10 cellular contexts compared by ENCODE assay signal in genomic region chr1:16648250-16648649, GRCh38. TPM values are rescaled to one million over a fixed set of nuclear protein-coding genes. Genes with fewer than 3 reads are reported as not detected.
DNase-seq lines count a peak whose midpoint lies in the region; ATAC-seq, FAIRE-seq and TF ChIP-seq lines count a peak whose summit lies in the region.
"Not testable (repeated sequence)": the region's sequence is repeated elsewhere in the genome, so short reads cannot be mapped to it uniquely, and the experiment has no call there.
"Had no signal": no experiment of that assay in that cellular context is flagged by ENCODE, and none has a peak within 500 bp of the region (broad histone marks: within the 10 kb centered on the region; RNA-seq: fewer than 3 reads in every experiment).

No MANE protein-coding gene starts in this region.

- H3K79me2 ChIP-seq in GM23338 (replicated peaks; ENCODE audit: insufficient read depth) = not testable (repeated sequence)
- H3K79me2 ChIP-seq in K562 (ENCODE audit: control insufficient read depth, insufficient read depth, low read length) = peaks cover 16% of the 10 kb centered on the region

- H3K27ac ChIP-seq in GM23338 (ENCODE audit: low read depth); K562 (ENCODE audit: extremely low read depth, low read depth, low read length); left lung; ovary; aorta (ENCODE audit: low read depth in 1 of 2, low read length in 2 of 2): not testable (repeated sequence)

- H4K20me1 ChIP-seq in GM23338 (replicated peaks; ENCODE audit: insufficient read depth); K562 (replicated peaks; ENCODE audit: control insufficient read depth, insufficient read depth, low read length): not testable (repeated sequence)

- H3K36me3 ChIP-seq in GM23338 (ENCODE audit: insufficient read depth); K562 (ENCODE audit: control insufficient read depth, insufficient read depth, low read length); left lung; ovary; aorta (ENCODE audit: control insufficient read depth in 1 of 2, insufficient read depth in 2 of 2, low read length in 1 of 2): not testable (repeated sequence)

- BruUV-seq in K562 (replicated peaks; lab: Mats Ljungman, UMichigan) = not testable (repeated sequence)

- peak overlapping the region; percentile 43; the same call in 1 of the 3 replicates for H3K4me3 Mint-ChIP-seq in GM23338
- H3K4me3 Mint-ChIP-seq in activated CD4-positive, alpha-beta T cell treated with anti-CD3 and anti-CD28 coated beads, Interleukin-2, amount 10 ng/mL, durations not matched to agents 24 days and 14 days = not testable (repeated sequence)

- TF ChIP-seq CTCF in GM23338 (conservative IDR thresholded peaks at IDR 0.05; ENCODE audit: low read depth in 2 of 2); K562 (IDR thresholded peaks at IDR 0.05 in 2 of 3, conservative IDR thresholded peaks at IDR 0.05 in 1 of 3; ENCODE audit: insufficient read depth in 2 of 3, low read depth in 1 of 3, low read length in 3 of 3); left lung (IDR thresholded peaks at IDR 0.05); ovary (IDR thresholded peaks at IDR 0.05): not testable (repeated sequence)

- peak overlapping the region; percentile 57; the same call in 1 of the 2 replicates for H3K4me3 ChIP-seq in GM23338
- H3K4me3 ChIP-seq in K562; left lung; ovary; aorta (ENCODE audit: low read length in 2 of 2): not testable (repeated sequence)

- 96% methylated on average over 19 of the region's 32 CpGs for WGBS in K562 (ENCODE audit: insufficient coverage, low coverage, missing lambda C conversion rate)
- 30 to 48% methylated on average over 8 to 21 of the region's 32 CpGs; no CpG with 5 or more reads in 1 of the 3 donors for WGBS in ovary, 3 donors
- WGBS in aorta, 2 donors = 28 to 43% methylated on average over 7 to 29 of the region's 32 CpGs

- H3K9me3 ChIP-seq in K562 (replicated peaks; ENCODE audit: control insufficient read depth, insufficient read depth, low read depth, low read length); left lung; ovary; aorta (ENCODE audit: control insufficient read depth, low read length): not testable (repeated sequence)

- TF ChIP-seq POLR2A in K562 (conservative IDR thresholded peaks at IDR 0.05); ovary (IDR thresholded peaks at IDR 0.05): not testable (repeated sequence)

- not testable (repeated sequence) for H3K9me3 Mint-ChIP-seq in GM23338; activated CD4-positive, alpha-beta T cell treated with anti-CD3 and anti-CD28 coated beads, Interleukin-2, amount 10 ng/mL, durations not matched to agents 24 days and 14 days

- TF ChIP-seq RAD21 in K562 (CRISPR knock-in tag; conservative IDR thresholded peaks at IDR 0.05 in 1 of 2, IDR thresholded peaks at IDR 0.05 in 1 of 2) = not testable (repeated sequence)

- H3K4me2 ChIP-seq in GM23338; K562 (ENCODE audit: insufficient read depth, low read length): not testable (repeated sequence)

- CTCF ChIA-PET in K562 (lab: Yijun Ruan, JAX; ENCODE audit: low intra/inter-chr PET ratio) = not testable (repeated sequence)

- H2AFZ ChIP-seq in GM23338; K562 (ENCODE audit: low read depth, low read length): not testable (repeated sequence)

- not testable (repeated sequence) for H3K36me3 Mint-ChIP-seq in GM23338 (ENCODE audit: low read depth); activated CD4-positive, alpha-beta T cell treated with anti-CD3 and anti-CD28 coated beads, Interleukin-2, amount 10 ng/mL, durations not matched to agents 24 days and 14 days (ENCODE audit: low read depth)

- not testable (repeated sequence) for DNase-seq in GM23338 (ENCODE audit: low spot score); K562 (ENCODE audit: extremely low read depth in 1 of 4, low spot score in 3 of 4)
- DNase-seq in activated CD4-positive, alpha-beta T cell treated with anti-CD3 and anti-CD28 coated beads, Interleukin-2, amount 10 ng/mL, durations not matched to agents 24 days and 14 days = peak; percentile 54
- DNase-seq in cardiac septum (ENCODE audit: low spot score) (peak; percentile 31), left lung (peak; percentile 19 to 30), ovary (peak in 3 of 5 donors; percentile 13 to 36 (median 17)), aorta (peak; percentile 38 to 77)
- DNase-seq in stimulated activated CD4-positive, alpha-beta T cell treated with anti-CD3 and anti-CD28 coated beads, Interleukin-4, amount 100 ng/mL, for 1 hour = peak; percentile 4

- not testable (repeated sequence) for FAIRE-seq in K562 (lab: Jason Lieb, UNC)

- POLR2A ChIA-PET in K562 (lab: Yijun Ruan, JAX) = not testable (repeated sequence)

- intact Hi-C loops in activated CD4-positive, alpha-beta T cell treated with anti-CD3 and anti-CD28 coated beads, Interleukin-2, amount 10 ng/mL, durations not matched to agents 24 days and 14 days (cut with micrococcal nuclease); K562 (cut with micrococcal nuclease); cardiac septum (cut with DNase I); left lung (cut with DNase I); ovary (cut with DNase I); aorta (cut with DNase I): not testable (repeated sequence)

- in situ Hi-C loops in K562 (cut with MboI) = not testable (repeated sequence)

- not testable (repeated sequence) for H3K4me1 Mint-ChIP-seq in GM23338; activated CD4-positive, alpha-beta T cell treated with anti-CD3 and anti-CD28 coated beads, Interleukin-2, amount 10 ng/mL, durations not matched to agents 24 days and 14 days

- ATAC-seq in GM23338; K562; left lung; aorta (ENCODE audit: low FRiP score): not testable (repeated sequence)

- H3K27me3 ChIP-seq in GM23338 (ENCODE audit: insufficient read depth) = peaks cover 48% of the 10 kb centered on the region
- not testable (repeated sequence) for H3K27me3 ChIP-seq in K562 (ENCODE audit: control insufficient read depth in 2 of 2, insufficient read depth in 2 of 2, low read length in 2 of 2); ovary; aorta (ENCODE audit: control insufficient read depth in 1 of 2, insufficient read depth in 2 of 2, low read length in 1 of 2)
- peaks cover 0 to 28% of the 10 kb centered on the region in 2 donors for H3K27me3 ChIP-seq in left lung

- peaks cover 11% of the 10 kb centered on the region for H3K27me3 Mint-ChIP-seq in GM23338 (ENCODE audit: insufficient read depth, low read depth, poor library complexity)
- H3K27me3 Mint-ChIP-seq in activated CD4-positive, alpha-beta T cell treated with anti-CD3 and anti-CD28 coated beads, Interleukin-2, amount 10 ng/mL, durations not matched to agents 24 days and 14 days = peaks cover 12% of the 10 kb centered on the region

- TF ChIP-seq EP300 in K562 (IDR thresholded peaks at IDR 0.05; ENCODE audit: low read length); ovary (IDR thresholded peaks at IDR 0.05): not testable (repeated sequence)

- H3K9ac ChIP-seq in K562 (ENCODE audit: insufficient read depth in 1 of 2, low read depth in 2 of 2, low read length in 2 of 2) = not testable (repeated sequence)

- not testable (repeated sequence) for H3K4me1 ChIP-seq in GM23338 (ENCODE audit: insufficient read depth); ovary (ENCODE audit: insufficient read depth); aorta (ENCODE audit: control insufficient read depth in 1 of 2, insufficient read depth in 2 of 2, low read length in 2 of 2)
- H3K4me1 ChIP-seq in K562 (replicated peaks in 1 of 2; ENCODE audit: control insufficient read depth in 2 of 2, insufficient read depth in 2 of 2, low read length in 2 of 2) (peaks cover 12 to 32% of the 10 kb centered on the region in 2 experiments), left lung (peaks cover 13 to 21% of the 10 kb centered on the region in 2 donors)

- H3F3A ChIP-seq in GM23338 (replicated peaks; ENCODE audit: low read depth) = not testable (repeated sequence)

- H3K9me2 ChIP-seq in GM23338 (ENCODE audit: insufficient read depth) = not testable (repeated sequence)

- H3K27ac Mint-ChIP-seq in GM23338; activated CD4-positive, alpha-beta T cell treated with anti-CD3 and anti-CD28 coated beads, Interleukin-2, amount 10 ng/mL, durations not matched to agents 24 days and 14 days: not testable (repeated sequence)

- H3K9me1 ChIP-seq in K562 (ENCODE audit: control insufficient read depth, insufficient read depth, low read length) = not testable (repeated sequence)

RNA-seq across cellular contexts. Expression of gene RNU1-3, which starts 18.5 kb away (rescaled TPM):
- under 0.01 TPM in 1 of 2 replicates, not detected in the other for total RNA-seq in GM23338 (2014; rRNA removed; shearing (Covaris generic))
- polyA plus RNA-seq in GM23338 (2016; fragmentation: Nextera tagmentation; extraction: Ambion mirVana) = not detected in 2 replicates
- 1,962 and 2,189 TPM in 2 replicates for total RNA-seq in activated CD4-positive, alpha-beta T cell treated with anti-CD3 and anti-CD28 coated beads, Interleukin-2, amount 10 ng/mL, durations not matched to agents 24 days and 14 days
- total RNA-seq in K562 (2011; cell fraction: chromatin; rRNA removed; ENCODE audit: low replicate concordance) = under 0.01 TPM in 2 replicates
- total RNA-seq in K562 (2011; cell fraction: nucleolus; rRNA removed) = under 0.01 and 21,200 TPM in 2 replicates
- under 0.01 and 24,158 TPM in 2 replicates for total RNA-seq in K562 (2011; cell fraction: nucleoplasm; rRNA removed)
- total RNA-seq in K562 (2014; rRNA removed) = under 0.01 TPM in 2 replicates
- 28,565 and 32,823 TPM in 2 replicates for total RNA-seq in K562 (2014; rRNA removed; fragmentation: Illumina TruSeq; extraction: Trizol)
- total RNA-seq in K562 (2015; rRNA removed; fragmentation: Illumina TruSeq; extraction: Trizol) = 20,456 and 27,045 TPM in 2 replicates
- total RNA-seq in K562 (2021) = 2,231 and 2,538 TPM in 2 replicates
- polyA plus RNA-seq in K562 (2011; rRNA removed) = 83.9 TPM in 1 of 2 replicates, not detected in the other
- polyA plus RNA-seq in K562 (2011; cell fraction: cytosol; rRNA removed) = under 0.01 TPM in 1 of 2 replicates, not detected in the other
- under 0.01 and 1,424 TPM in 2 replicates for polyA plus RNA-seq in K562 (2011; cell fraction: nucleus; rRNA removed)
- 25.1 TPM in 1 of 2 replicates, not detected in the other for polyA plus RNA-seq in K562 (2012)
- not detected in 2 replicates for polyA plus RNA-seq in K562 (2014; fragmentation: Illumina TruSeq; extraction: Trizol)
- polyA plus RNA-seq in K562 (2014; fragmentation: Nextera tagmentation; extraction: Ambion mirVana) = 1 to 10 TPM in 1 of 2 experiments, not detected in 1; 3.0 TPM
- polyA plus RNA-seq in K562 (2014; rRNA removed) = not detected in 2 replicates
- 10,756 and 20,531 TPM in 2 replicates for polyA minus RNA-seq in K562 (2011; rRNA and poly(A)+ RNA removed)
- polyA minus RNA-seq in K562 (2011; cell fraction: cytosol; rRNA and poly(A)+ RNA removed) = 58,964 and 66,171 TPM in 2 replicates
- polyA minus RNA-seq in K562 (2011; cell fraction: nucleus; rRNA and poly(A)+ RNA removed) = 66,769 and 85,880 TPM in 2 replicates
- total RNA-seq in cardiac septum = 6,195 TPM
- 1,000 to 10,000 TPM; 2,748 to 3,444 TPM for total RNA-seq in left lung
- 1,000 to 10,000 TPM in 5 of 7 donors, under 1 TPM in 2; under 0.01 to 7,521 (median 3,807) TPM for total RNA-seq in ovary
- polyA plus RNA-seq in ovary = not detected
- total RNA-seq in aorta = 1,000 to 10,000 TPM; 7,231 to 8,154 TPM
- not detected for polyA plus RNA-seq in aorta
- total RNA-seq: HT1080 had no signal
- polyA plus RNA-seq: foreskin keratinocyte had no signal

RNA-seq across cellular contexts. Expression of gene NBPF1, which starts 34.9 kb away (rescaled TPM):
- 7.5 and 11.8 TPM in 2 replicates for total RNA-seq in GM23338 (2014; rRNA removed; shearing (Covaris generic))
- polyA plus RNA-seq in GM23338 (2016; fragmentation: Nextera tagmentation; extraction: Ambion mirVana) = 9.0 and 9.5 TPM in 2 replicates
- total RNA-seq in activated CD4-positive, alpha-beta T cell treated with anti-CD3 and anti-CD28 coated beads, Interleukin-2, amount 10 ng/mL, durations not matched to agents 24 days and 14 days = 4.2 and 5.1 TPM in 2 replicates
- total RNA-seq in K562 (2011; cell fraction: chromatin; rRNA removed; ENCODE audit: low replicate concordance) = 56.6 and 102 TPM in 2 replicates
- 36.9 and 44.1 TPM in 2 replicates for total RNA-seq in K562 (2011; cell fraction: nucleolus; rRNA removed)
- total RNA-seq in K562 (2011; cell fraction: nucleoplasm; rRNA removed) = 89.4 and 146 TPM in 2 replicates
- total RNA-seq in K562 (2014; rRNA removed) = 15.1 and 19.0 TPM in 2 replicates
- 20.3 and 21.2 TPM in 2 replicates for total RNA-seq in K562 (2014; rRNA removed; fragmentation: Illumina TruSeq; extraction: Trizol)
- total RNA-seq in K562 (2015; rRNA removed; fragmentation: Illumina TruSeq; extraction: Trizol) = 39.1 and 42.6 TPM in 2 replicates
- 31.4 and 33.6 TPM in 2 replicates for total RNA-seq in K562 (2021)
- 36.5 and 41.3 TPM in 2 replicates for polyA plus RNA-seq in K562 (2011; rRNA removed)
- 15.1 and 32.8 TPM in 2 replicates for polyA plus RNA-seq in K562 (2011; cell fraction: cytosol; rRNA removed)
- polyA plus RNA-seq in K562 (2011; cell fraction: nucleus; rRNA removed) = 56.8 and 69.1 TPM in 2 replicates
- polyA plus RNA-seq in K562 (2012) = 32.4 and 33.6 TPM in 2 replicates
- 27.6 and 35.0 TPM in 2 replicates for polyA plus RNA-seq in K562 (2014; fragmentation: Illumina TruSeq; extraction: Trizol)
- 1 to 10 TPM; 5.2 to 7.9 TPM for polyA plus RNA-seq in K562 (2014; fragmentation: Nextera tagmentation; extraction: Ambion mirVana)
- 24.1 and 30.7 TPM in 2 replicates for polyA plus RNA-seq in K562 (2014; rRNA removed)
- 28.5 and 39.5 TPM in 2 replicates for polyA minus RNA-seq in K562 (2011; rRNA and poly(A)+ RNA removed)
- 10.4 and 15.7 TPM in 2 replicates for polyA minus RNA-seq in K562 (2011; cell fraction: cytosol; rRNA and poly(A)+ RNA removed)
- polyA minus RNA-seq in K562 (2011; cell fraction: nucleus; rRNA and poly(A)+ RNA removed) = 39.3 and 69.2 TPM in 2 replicates
- 12.6 TPM for total RNA-seq in cardiac septum
- total RNA-seq in left lung = 10 to 100 TPM; 35.2 to 40.1 TPM
- total RNA-seq in ovary = 100 to 1,000 TPM in 1 of 7 donors, 10 to 100 TPM in 6; 30.4 to 111 (median 55.9) TPM
- polyA plus RNA-seq in ovary = 10 to 100 TPM; 14.7 to 78.8 TPM
- total RNA-seq in aorta = 10 to 100 TPM; 15.5 to 55.0 TPM
- 1 to 10 TPM; 7.9 to 9.6 TPM for polyA plus RNA-seq in aorta
